In the genomic region with DNA sequence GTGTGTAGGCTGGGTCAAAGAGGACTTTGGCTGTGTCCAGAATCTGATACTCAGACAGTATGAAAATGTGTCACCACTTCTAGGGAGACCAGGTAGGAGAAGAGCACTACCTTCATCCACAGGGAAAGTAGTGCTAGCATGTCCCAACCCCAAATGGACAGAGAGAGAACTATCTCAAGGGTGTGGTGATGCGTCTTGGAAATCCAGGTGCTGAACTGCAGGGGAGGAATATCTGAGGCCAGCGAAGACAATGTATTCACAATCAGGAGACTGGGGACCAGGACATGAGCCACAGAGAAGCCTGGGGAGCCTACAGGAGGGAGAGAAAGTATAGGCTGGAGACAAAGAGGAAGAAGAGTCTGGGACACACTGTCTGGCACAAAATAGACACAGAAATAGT, we compare ENCODE assay signal across 2 cellular contexts.
TF ChIP-seq lines count a peak whose summit lies in the region.

No MANE protein-coding gene starts in this region.

TF ChIP-seq in SK-N-SH, 30 proteins besides CTCF, POLR2A, EP300 and RAD21 (continued from another document):
- peak; percentile 61; the same call in 1 of the 2 replicates for TF ChIP-seq REST (IDR thresholded peaks at IDR 0.05; ENCODE audit: low read depth, low read length)
- TF ChIP-seq RCOR1 (IDR thresholded peaks at IDR 0.05; ENCODE audit: low read length), result no peak

TF ChIP-seq in SK-N-SH treated with all-trans-retinoic acid at 6 μM for 48 hours, 23 proteins besides CTCF, POLR2A, EP300 and RAD21 (continued from another document):
- TF ChIP-seq, protein P1, sequence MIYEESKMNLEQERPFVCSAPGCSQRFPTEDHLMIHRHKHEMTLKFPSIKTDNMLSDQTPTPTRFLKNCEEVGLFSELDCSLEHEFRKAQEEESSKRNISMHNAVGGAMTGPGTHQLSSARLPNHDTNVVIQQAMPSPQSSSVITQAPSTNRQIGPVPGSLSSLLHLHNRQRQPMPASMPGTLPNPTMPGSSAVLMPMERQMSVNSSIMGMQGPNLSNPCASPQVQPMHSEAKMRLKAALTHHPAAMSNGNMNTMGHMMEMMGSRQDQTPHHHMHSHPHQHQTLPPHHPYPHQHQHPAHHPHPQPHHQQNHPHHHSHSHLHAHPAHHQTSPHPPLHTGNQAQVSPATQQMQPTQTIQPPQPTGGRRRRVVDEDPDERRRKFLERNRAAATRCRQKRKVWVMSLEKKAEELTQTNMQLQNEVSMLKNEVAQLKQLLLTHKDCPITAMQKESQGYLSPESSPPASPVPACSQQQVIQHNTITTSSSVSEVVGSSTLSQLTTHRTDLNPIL (CRISPR knock-in tag; IDR thresholded peaks at IDR 0.05; ENCODE audit: low read depth), result no peak
- TF ChIP-seq ZFP30 (CRISPR knock-in tag; IDR thresholded peaks at IDR 0.05), result no peak
- no peak for TF ChIP-seq ZNF565 (CRISPR knock-in tag; conservative IDR thresholded peaks at IDR 0.05; ENCODE audit: low read depth)
- TF ChIP-seq ZNF8 (CRISPR knock-in tag; IDR thresholded peaks at IDR 0.05), result no peak
